In the genomic region with DNA sequence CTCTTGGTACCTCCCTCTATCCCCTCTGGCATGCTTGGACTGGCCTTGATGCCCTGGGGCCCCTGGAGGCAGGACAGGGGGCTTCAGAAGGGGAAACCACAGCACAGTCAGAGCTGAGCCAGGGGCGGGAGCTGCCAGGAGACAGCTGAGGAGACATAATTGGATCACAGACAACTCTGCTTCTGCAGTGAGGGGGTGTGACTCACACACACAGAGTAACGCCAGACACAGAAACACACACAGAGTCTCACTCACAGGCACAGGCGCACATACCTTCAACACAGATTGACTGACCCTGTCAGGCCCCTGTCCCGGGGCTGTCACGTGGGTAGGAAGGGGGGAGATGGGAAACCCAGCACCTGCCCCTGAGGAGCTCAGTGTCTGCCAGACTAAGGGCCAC, we compare ENCODE assay signal across 11 cellular contexts. TPM values are rescaled to one million over a fixed set of nuclear protein-coding genes. Genes with fewer than 3 reads are reported as not detected.
A peak's percentile ranks its signal among the peaks of the same experiment; 100 is the strongest.
DNase-seq lines count a peak whose midpoint lies in the region; ATAC-seq and TF ChIP-seq lines count a peak whose summit lies in the region.
"Had no signal": no experiment of that assay in that cellular context is flagged by ENCODE, and none has a peak within 500 bp of the region (broad histone marks: within the 10 kb centered on the region; RNA-seq: fewer than 3 reads in every experiment).

No MANE protein-coding gene starts in this region.

- no peaks in the 10 kb centered on the region for H3K4me1 Mint-ChIP-seq in activated T-cell treated with anti-CD3 and anti-CD28 coated beads, Interleukin-2, amount 50 U/mL, for 72 hours (ENCODE audit: low read depth)

- H3K9me3 Mint-ChIP-seq in activated T-cell treated with anti-CD3 and anti-CD28 coated beads, Interleukin-2, amount 50 U/mL, for 72 hours = no peaks in the 10 kb centered on the region

- TF ChIP-seq CTCF in brain microvascular endothelial cell (IDR thresholded peaks at IDR 0.05; ENCODE audit: low read depth, low read length, missing control alignments) = no peak

- WGBS in aorta, 2 donors = 37 to 51% methylated on average over 5 of the region's 5 CpGs

- H3K36me3 ChIP-seq in brain microvascular endothelial cell (replicated peaks) (no peaks in the 10 kb centered on the region), aorta (ENCODE audit: control insufficient read depth in 1 of 2, insufficient read depth in 2 of 2, low read length in 1 of 2) (no peaks in the 10 kb centered on the region)

- intact Hi-C loops in aorta (cut with DNase I) = no loop called here

- ATAC-seq in activated T-cell treated with anti-CD3 and anti-CD28 coated beads, Interleukin-2, amount 50 U/mL, for 72 hours (replicated peaks in 1 of 2) = peak; percentile 13 to 43
- peak; percentile 53 for ATAC-seq in aorta (ENCODE audit: low FRiP score)
- ATAC-seq in HG02870 (IDR thresholded peaks at IDR 0.05; ENCODE audit: unreplicated experiment) = no peak

- H3K27me3 ChIP-seq in brain microvascular endothelial cell (replicated peaks) (no peaks in the 10 kb centered on the region), aorta (ENCODE audit: control insufficient read depth in 1 of 2, insufficient read depth in 2 of 2, low read length in 1 of 2) (no peaks in the 10 kb centered on the region)

- in situ Hi-C loops in brain microvascular endothelial cell (cut with HindIII; ENCODE audit: low pct_ligation_motif_present, low sequenced_read_pairs) = no loop called here

- no peak overlapping the region for H3K4me3 Mint-ChIP-seq in activated T-cell treated with anti-CD3 and anti-CD28 coated beads, Interleukin-2, amount 50 U/mL, for 72 hours
- H3K4me3 Mint-ChIP-seq: CD14-positive monocyte had no signal

- no peak overlapping the region for H3K27ac Mint-ChIP-seq in activated T-cell treated with anti-CD3 and anti-CD28 coated beads, Interleukin-2, amount 50 U/mL, for 72 hours
- H3K27ac Mint-ChIP-seq: CD14-positive monocyte had no signal

- H3K27ac ChIP-seq in brain microvascular endothelial cell (peak overlapping the region; percentile 42), aorta (ENCODE audit: low read depth in 1 of 2, low read length in 2 of 2) (no peak overlapping the region)

- no peaks in the 10 kb centered on the region for H3K9me3 ChIP-seq in aorta (ENCODE audit: control insufficient read depth, low read length)

- H3K4me1 ChIP-seq in aorta (ENCODE audit: control insufficient read depth in 1 of 2, insufficient read depth in 2 of 2, low read length in 2 of 2) = no peaks in the 10 kb centered on the region

- H3K27me3 Mint-ChIP-seq in activated T-cell treated with anti-CD3 and anti-CD28 coated beads, Interleukin-2, amount 50 U/mL, for 72 hours (ENCODE audit: low read depth) = no peaks in the 10 kb centered on the region

- no peak for DNase-seq in activated T-cell treated with anti-CD3 and anti-CD28 coated beads, Interleukin-2, amount 50 U/mL, for 72 hours
- no peak for DNase-seq in activated T-cell treated with anti-CD3 and anti-CD28 coated beads for 4 hours
- DNase-seq in brain microvascular endothelial cell = peak; percentile 91
- DNase-seq in kidney tubule cell (ENCODE audit: low spot score) = peak; percentile 76
- DNase-seq in aorta = no peak
- DNase-seq in stimulated activated CD4-positive, alpha-beta T cell treated with anti-CD3 and anti-CD28 coated beads, Interleukin-2, amount 100 ng/mL, for 48 hours = no peak
- no peak for DNase-seq in stimulated activated CD4-positive, alpha-beta T cell treated with anti-CD3 and anti-CD28 coated beads, Interleukin-4, amount 100 ng/mL, for 4 hours
- DNase-seq: erythroblast, NCI-H1092 treated with DMSO at 0.1 percent for 48 hours had no signal

- H3K4me3 ChIP-seq in brain microvascular endothelial cell (ENCODE audit: low read depth, low read length) (no peak overlapping the region), aorta (ENCODE audit: low read length in 2 of 2) (no peak overlapping the region)

- no peaks in the 10 kb centered on the region for H3K36me3 Mint-ChIP-seq in activated T-cell treated with anti-CD3 and anti-CD28 coated beads, Interleukin-2, amount 50 U/mL, for 72 hours (ENCODE audit: insufficient read depth in 2 of 2)

RNA-seq across cellular contexts. Expression of gene STARD10, which starts 20.6 kb away (rescaled TPM):
- 10 to 100 TPM; 31.9 to 41.3 TPM for total RNA-seq in activated T-cell treated with anti-CD3 and anti-CD28 coated beads, Interleukin-2, amount 50 U/mL, for 72 hours
- total RNA-seq in aorta = 10 to 100 TPM; 17.7 to 30.7 TPM
- polyA plus RNA-seq in aorta = 100 to 1,000 TPM in 1 of 2 donors, 10 to 100 TPM in 1; 49.6 to 129 TPM

RNA-seq across cellular contexts. Expression of gene ARAP1, which starts 21.1 kb away (rescaled TPM):
- 10 to 100 TPM; 81.7 to 93.4 TPM for total RNA-seq in activated T-cell treated with anti-CD3 and anti-CD28 coated beads, Interleukin-2, amount 50 U/mL, for 72 hours
- total RNA-seq in aorta = 100 to 1,000 TPM in 1 of 2 donors, 10 to 100 TPM in 1; 61.9 to 166 TPM
- 10 to 100 TPM; 30.8 to 70.9 TPM for polyA plus RNA-seq in aorta

RNA-seq across cellular contexts. Expression of gene ATG16L2, which starts 40.9 kb away (rescaled TPM):
- total RNA-seq in activated T-cell treated with anti-CD3 and anti-CD28 coated beads, Interleukin-2, amount 50 U/mL, for 72 hours = 10 to 100 TPM; 55.8 to 56.0 TPM
- total RNA-seq in aorta = 10 to 100 TPM; 31.1 to 74.8 TPM
- 10 to 100 TPM in 1 of 2 donors, 1 to 10 TPM in 1; 4.9 to 47.7 TPM for polyA plus RNA-seq in aorta

Comparison
In these comparisons a context has a peak if more than half of its experiments do, and no peak if none do; other contexts are left out.
1. DNase-seq: peak in brain microvascular endothelial cell (single experiment) and kidney tubule cell (single experiment); none in activated T-cell treated with anti-CD3 and anti-CD28 coated beads, Interleukin-2, amount 50 U/mL, for 72 hours (0 of 2), activated T-cell treated with anti-CD3 and anti-CD28 coated beads for 4 hours (single experiment), aorta (0 of 2), stimulated activated CD4-positive, alpha-beta T cell treated with anti-CD3 and anti-CD28 coated beads, Interleukin-2, amount 100 ng/mL, for 48 hours (0 of 2) and stimulated activated CD4-positive, alpha-beta T cell treated with anti-CD3 and anti-CD28 coated beads, Interleukin-4, amount 100 ng/mL, for 4 hours (0 of 2).